Comparison of ENCODE assay signal across 9 cellular contexts in the genomic region with DNA sequence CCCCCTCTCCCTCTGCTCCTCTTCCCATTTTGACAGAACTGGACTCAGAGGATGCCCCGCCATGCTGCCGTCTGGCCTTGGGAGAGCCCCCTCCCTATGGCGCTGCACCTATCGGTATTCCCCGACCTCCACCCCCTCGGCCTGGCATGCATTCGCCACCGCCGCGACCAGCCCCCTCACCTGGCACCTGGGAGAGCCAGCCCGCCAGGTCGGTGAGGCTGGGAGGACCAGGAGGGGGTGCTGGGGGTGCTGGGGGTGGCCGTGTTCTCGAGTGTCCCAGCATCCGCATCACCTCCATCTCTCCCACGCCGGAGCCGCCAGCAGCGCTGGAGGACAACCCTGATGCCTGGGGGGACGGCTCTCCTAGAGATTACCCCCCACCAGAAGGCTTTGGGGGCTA. TPM values are rescaled to one million over a fixed set of nuclear protein-coding genes. Genes with fewer than 3 reads are reported as not detected.
DNase-seq lines count a peak whose midpoint lies in the region; ATAC-seq and TF ChIP-seq lines count a peak whose summit lies in the region.
"Had no signal": no experiment of that assay in that cellular context is flagged by ENCODE, and none has a peak within 500 bp of the region (broad histone marks: within the 10 kb centered on the region; RNA-seq: fewer than 3 reads in every experiment).

No MANE protein-coding gene starts in this region.

- 80 to 86% methylated on average over 5 to 10 of the region's 20 CpGs for WGBS in esophagus squamous epithelium, 2 donors

- H3K79me2 ChIP-seq in OCI-LY3 (ENCODE audit: low read length) (no peaks in the 10 kb centered on the region), parathyroid adenoma (no peaks in the 10 kb centered on the region)

- no peak for ATAC-seq in HG03196 (IDR thresholded peaks at IDR 0.05; ENCODE audit: unreplicated experiment)
- no peak for ATAC-seq in HG02798 (IDR thresholded peaks at IDR 0.05; ENCODE audit: poor library complexity, unreplicated experiment)

- H3K9ac ChIP-seq in OCI-LY3 (ENCODE audit: low read length), result no peak overlapping the region
- H3K9ac ChIP-seq in parathyroid adenoma, result no peak overlapping the region

- H3K27me3 ChIP-seq in OCI-LY3 (ENCODE audit: low read depth, low read length), result no peaks in the 10 kb centered on the region
- H3K27me3 ChIP-seq in esophagus squamous epithelium, result peaks cover 0 to 19% (median 0%) of the 10 kb centered on the region in 4 donors
- H3K27me3 ChIP-seq in parathyroid adenoma (ENCODE audit: control insufficient read depth, insufficient read depth, low read length), result no peaks in the 10 kb centered on the region

- no peak overlapping the region for H3K27ac ChIP-seq in OCI-LY3 (ENCODE audit: low read length)
- peak overlapping the region; percentile 81 to 96 (median 92) for H3K27ac ChIP-seq in esophagus squamous epithelium
- peak overlapping the region; percentile 69 for H3K27ac ChIP-seq in parathyroid adenoma

- H3K36me3 ChIP-seq in OCI-LY3 (replicated peaks; ENCODE audit: low read depth, low read length), result peaks cover 10% of the 10 kb centered on the region
- H3K36me3 ChIP-seq in esophagus squamous epithelium, result peaks cover 0 to 16% (median 0%) of the 10 kb centered on the region in 3 donors
- H3K36me3 ChIP-seq in parathyroid adenoma (ENCODE audit: control insufficient read depth, insufficient read depth, low read length), result no peaks in the 10 kb centered on the region

- no peak for DNase-seq in AG09309 (ENCODE audit: low read depth)
- DNase-seq in esophagus squamous epithelium (lab: John Stamatoyannopoulos, UW), result no peak
- DNase-seq in MV-4-11 (lab: John Stamatoyannopoulos, UW), result no peak
- no peak for DNase-seq in anterior cingulate cortex (lab: John Stamatoyannopoulos, UW)

- no peaks in the 10 kb centered on the region for H4K20me1 ChIP-seq in OCI-LY3 (ENCODE audit: insufficient read depth, low read length)

- peak overlapping the region; percentile 100 for H3K4me3 ChIP-seq in AG09309 (ENCODE audit: control insufficient read depth, low read depth, low read length)
- H3K4me3 ChIP-seq in OCI-LY3 (ENCODE audit: low read length), result no peak overlapping the region
- H3K4me3 ChIP-seq in esophagus squamous epithelium, result peak overlapping the region in 3 of 4 donors; percentile 62 to 74 (median 62)
- peak overlapping the region; percentile 87 for H3K4me3 ChIP-seq in parathyroid adenoma (ENCODE audit: low read depth, low read length)

- H3K4me1 ChIP-seq in OCI-LY3 (ENCODE audit: low read length) (peaks cover 13% of the 10 kb centered on the region), esophagus squamous epithelium (peaks cover 24 to 86% (median 24%) of the 10 kb centered on the region in 3 donors), parathyroid adenoma (peaks cover 20% of the 10 kb centered on the region)

- intact Hi-C loops in esophagus squamous epithelium (cut with DNase I), result loop anchor here (5.0 kb wide), 1 partner anchor 63 kb away; no protein-coding TSS in a partner anchor

- H2AFZ ChIP-seq in OCI-LY3 (ENCODE audit: low read depth, low read length), result no peak overlapping the region
- H2AFZ ChIP-seq in parathyroid adenoma, result peak overlapping the region; percentile 96

- H3K9me3 ChIP-seq in OCI-LY3 (ENCODE audit: insufficient read depth, low read length) (no peaks in the 10 kb centered on the region), esophagus squamous epithelium (no peaks in the 10 kb centered on the region), parathyroid adenoma (ENCODE audit: control insufficient read depth, low read length) (no peaks in the 10 kb centered on the region)

- TF ChIP-seq CTCF in AG09309 (IDR thresholded peaks at IDR 0.05; ENCODE audit: control insufficient read depth, insufficient read depth, low read depth, low read length, missing control alignments) (no peak), OCI-LY3 (IDR thresholded peaks at IDR 0.05; ENCODE audit: low read depth, low read length) (no peak), esophagus squamous epithelium (IDR thresholded peaks at IDR 0.05) (no peak), parathyroid adenoma (IDR thresholded peaks at IDR 0.05) (no peak)

- H3K4me2 ChIP-seq in OCI-LY3 (ENCODE audit: low read length) (peak overlapping the region; percentile 74), parathyroid adenoma (ENCODE audit: low read length) (peak overlapping the region; percentile 99)

- TF ChIP-seq POLR2A in esophagus squamous epithelium (IDR thresholded peaks at IDR 0.05), result no peak

RNA-seq across cellular contexts. Expression of gene NFATC4, which starts 1.5 kb away (rescaled TPM):
- total RNA-seq in esophagus squamous epithelium, result 10 to 100 TPM in 2 of 4 donors, 1 to 10 TPM in 2; 2.7 to 22.5 (median 9.2) TPM

RNA-seq across cellular contexts. Expression of gene NYNRIN, which starts 29.3 kb away (rescaled TPM):
- 10 to 100 TPM in 3 of 4 donors, 1 to 10 TPM in 1; 4.7 to 14.7 (median 11.8) TPM for total RNA-seq in esophagus squamous epithelium

RNA-seq across cellular contexts. Expression of gene RIPK3, which starts 29.7 kb away (rescaled TPM):
- 10 to 100 TPM; 10.3 to 21.4 (median 12.7) TPM for total RNA-seq in esophagus squamous epithelium
- total RNA-seq: H7 had no signal

RNA-seq across cellular contexts. Expression of gene ADCY4, which starts 34.6 kb away (rescaled TPM):
- 10 to 100 TPM in 2 of 4 donors, 1 to 10 TPM in 2; 3.1 to 23.1 (median 11.7) TPM for total RNA-seq in esophagus squamous epithelium

RNA-seq across cellular contexts. Expression of gene LTB4R, which starts 58.2 kb away (rescaled TPM):
- 10 to 100 TPM; 47.9 to 99.9 (median 85.4) TPM for total RNA-seq in esophagus squamous epithelium
